1 cellular context compared by ENCODE assay signal in the genomic region with DNA sequence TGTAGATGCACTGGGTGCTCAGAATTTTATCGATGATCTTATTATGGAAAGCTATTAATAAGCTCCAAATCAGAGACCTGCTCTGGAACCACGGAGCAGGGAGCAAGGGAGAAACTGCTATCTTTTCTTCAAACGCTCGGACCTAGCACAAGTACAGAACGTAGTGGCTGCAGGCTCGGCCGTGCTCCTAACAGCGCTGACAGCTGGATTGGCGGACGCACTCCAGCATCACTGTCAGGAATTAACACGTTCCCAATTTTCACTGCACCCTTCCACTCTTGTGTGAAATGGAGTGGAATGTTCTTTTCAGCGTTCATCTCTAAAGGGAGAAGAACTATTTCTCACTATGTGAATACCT.
TF ChIP-seq lines count a peak whose summit lies in the region.

No MANE protein-coding gene starts in this region.

TF ChIP-seq in K562, 482 proteins besides CTCF, POLR2A, EP300 and RAD21 (continued from another document):
- TF ChIP-seq ZBTB34 (CRISPR knock-in tag; IDR thresholded peaks at IDR 0.05) (no peak), ZFP36 (IDR thresholded peaks at IDR 0.05; ENCODE audit: low read depth, low read length, partially characterized antibody) (no peak), TRIM25 (IDR thresholded peaks at IDR 0.05; ENCODE audit: borderline replicate concordance) (no peak), SAP30 (IDR thresholded peaks at IDR 0.05; ENCODE audit: borderline replicate concordance, insufficient read depth, low read depth, low read length, poor library complexity, severe bottlenecking) (no peak)
